Comparison of ENCODE assay signal across 14 cellular contexts in the genomic region with DNA sequence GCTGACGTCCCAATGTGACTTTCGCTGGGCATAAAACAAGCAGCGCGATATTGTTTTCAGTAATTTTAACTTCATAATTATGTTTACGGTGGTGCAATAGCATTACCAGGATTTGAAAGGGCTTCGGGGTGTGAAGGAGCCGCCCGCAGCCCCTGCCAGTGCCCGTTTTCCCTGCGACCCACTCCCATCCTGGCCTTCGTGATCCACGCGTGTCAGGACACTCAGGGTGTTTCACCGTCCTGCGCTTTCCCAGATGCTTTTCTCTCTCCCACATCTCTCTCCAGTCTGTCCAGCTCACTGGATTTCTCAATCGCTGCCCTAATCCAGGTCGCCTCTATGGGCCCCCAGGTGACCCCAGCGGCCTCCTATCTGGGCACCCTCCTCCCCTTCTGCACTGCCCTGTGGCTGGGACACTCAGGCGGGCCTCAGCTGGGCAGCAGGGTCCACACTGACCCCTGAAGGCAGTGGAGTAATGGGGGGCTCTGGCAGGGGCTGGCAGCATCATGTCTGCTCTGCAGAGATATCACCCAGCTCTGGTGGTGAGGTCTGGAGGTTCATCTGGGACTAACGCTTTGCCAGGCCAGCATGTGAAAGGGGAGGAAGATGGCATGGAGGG.
"Had no signal": no experiment of that assay in that cellular context is flagged by ENCODE, and none has a peak within 500 bp of the region (broad histone marks: within the 10 kb centered on the region; RNA-seq: fewer than 3 reads in every experiment).

No MANE protein-coding gene starts in this region.

- H3K27ac ChIP-seq: brain microvascular endothelial cell, esophagus squamous epithelium, SJSA1, upper lobe of left lung had no signal

- H3K4me3 ChIP-seq: esophagus squamous epithelium, mucosa of descending colon, SJSA1, upper lobe of left lung had no signal

- H3K9me3 ChIP-seq: esophagus squamous epithelium, mucosa of descending colon, upper lobe of left lung had no signal

- H3K27me3 ChIP-seq: brain microvascular endothelial cell, SJSA1, upper lobe of left lung had no signal

- H3K36me3 ChIP-seq: brain microvascular endothelial cell, esophagus squamous epithelium, SJSA1, upper lobe of left lung had no signal

- DNase-seq: activated CD4-positive, alpha-beta T cell treated with anti-CD3 and anti-CD28 coated beads for 4 hours; activated CD8-positive, alpha-beta T cell treated with anti-CD3 and anti-CD28 coated beads for 36 hours; activated naive CD4-positive, alpha-beta T cell treated with anti-CD3 and anti-CD28 coated beads, Interleukin-2, amount 50 U/mL, for 16 hours; activated T-cell treated with anti-CD3 and anti-CD28 coated beads for 4 hours; brain microvascular endothelial cell; cerebellar nuclear complex; esophagus squamous epithelium; foreskin fibroblast; glutamatergic neuron; left cardiac atrium; small intestine had no signal

- H3K4me1 ChIP-seq: esophagus squamous epithelium, SJSA1, upper lobe of left lung had no signal

- ATAC-seq: activated CD8-positive, alpha-beta T cell treated with anti-CD3 and anti-CD28 coated beads for 36 hours; left cardiac atrium; mucosa of descending colon had no signal
